In the genomic region with DNA sequence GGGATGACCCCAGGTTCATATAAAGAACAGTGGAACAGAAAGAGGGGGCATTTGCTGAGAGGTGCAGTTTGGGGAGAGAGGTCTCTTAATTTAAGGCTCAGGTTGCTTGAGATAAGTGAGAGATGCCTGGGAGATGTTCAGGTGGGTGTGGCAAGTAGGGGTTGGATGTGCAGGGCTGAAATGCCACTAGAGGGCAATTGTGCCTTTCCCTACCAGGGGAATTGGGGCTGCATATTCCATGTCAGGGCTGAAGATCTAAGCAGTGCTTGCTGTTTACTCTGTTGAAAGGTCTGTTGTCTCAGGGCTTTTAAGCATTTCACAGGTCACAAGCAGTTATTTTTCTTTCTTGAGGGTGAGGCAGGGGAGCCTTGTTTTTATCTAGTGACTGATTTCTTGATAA, we compare ENCODE assay signal across 9 cellular contexts. TPM values are rescaled to one million over a fixed set of nuclear protein-coding genes. Genes with fewer than 3 reads are reported as not detected.
DNase-seq lines count a peak whose midpoint lies in the region; ATAC-seq and TF ChIP-seq lines count a peak whose summit lies in the region.
"Had no signal": no experiment of that assay in that cellular context is flagged by ENCODE, and none has a peak within 500 bp of the region (broad histone marks: within the 10 kb centered on the region; RNA-seq: fewer than 3 reads in every experiment).

No MANE protein-coding gene starts in this region.

- no peak overlapping the region for H3K27ac Mint-ChIP-seq in Caco-2 (ENCODE audit: unreplicated experiment)

- in situ Hi-C loops in SK-MEL-5 (cut with HindIII; ENCODE audit: low pct_unique_long_range_greater_than_20kb, low sequenced_read_pairs): no loop called here

- TF ChIP-seq POLR2A in uterus (IDR thresholded peaks at IDR 0.05): no peak

- no peaks in the 10 kb centered on the region for H3K36me3 Mint-ChIP-seq in Caco-2 (ENCODE audit: insufficient read depth, unreplicated experiment)

- POLR2A ChIA-PET in Caco-2 (lab: Charles Lee): no interaction called here

- H3K9me3 Mint-ChIP-seq in Caco-2 (ENCODE audit: unreplicated experiment): no peaks in the 10 kb centered on the region

- TF ChIP-seq CTCF in Caco-2 (IDR thresholded peaks at IDR 0.05; ENCODE audit: insufficient read depth in 1 of 2, low read depth in 1 of 2, low read length in 1 of 2, severe bottlenecking in 1 of 2, unreplicated experiment in 1 of 2) (peak; percentile 52 to 78), uterus (IDR thresholded peaks at IDR 0.05) (peak in 3 of 4 experiments; percentile 19 to 44 (median 25))

- H3K36me3 ChIP-seq in Caco-2 (ENCODE audit: control insufficient read depth, insufficient read depth, low read length) (no peaks in the 10 kb centered on the region), uterus (no peaks in the 10 kb centered on the region)

- peaks cover 28% of the 10 kb centered on the region for H3K27me3 Mint-ChIP-seq in Caco-2 (ENCODE audit: insufficient read depth, unreplicated experiment)

- intact Hi-C loops in Caco-2 (cut with micrococcal nuclease; ENCODE audit: unreplicated experiment): loop anchor here (1.0 to 10.0 kb wide), 4 partner anchors 26 to 1306 kb away; no protein-coding TSS in a partner anchor
- intact Hi-C loops in left ventricle myocardium superior (cut with micrococcal nuclease): no loop called here
- intact Hi-C loops in uterus (cut with DNase I; ENCODE audit: low total_unique reads): no loop called here

- BruUV-seq in Caco-2 (replicated peaks; lab: Mats Ljungman, UMichigan): no TSS peak

- peaks cover 6% of the 10 kb centered on the region for H3K4me1 Mint-ChIP-seq in Caco-2 (ENCODE audit: low read depth, unreplicated experiment)

- ATAC-seq in left ventricle myocardium superior (peak; percentile 83), GM18511 (IDR thresholded peaks at IDR 0.05; ENCODE audit: unreplicated experiment) (no peak)

- H3K27ac ChIP-seq in uterus: no peak overlapping the region
- H3K27ac ChIP-seq: HL-60 had no signal

- CTCF ChIA-PET in Caco-2 (lab: Charles Lee): interaction anchor here (0.7 kb wide), 1 partner anchor 26 kb away, joined by 3 read pairs; no protein-coding TSS in a partner anchor

- H3K9me3 ChIP-seq in Caco-2: no peaks in the 10 kb centered on the region
- H3K9me3 ChIP-seq in uterus: no peaks in the 10 kb centered on the region

- H3K4me3 ChIP-seq in Caco-2 (ENCODE audit: low read depth, low read length) (no peak overlapping the region), uterus (no peak overlapping the region)

- H3K4me3 Mint-ChIP-seq in Caco-2 (ENCODE audit: unreplicated experiment): no peak overlapping the region

- no peaks in the 10 kb centered on the region for H3K4me1 ChIP-seq in Caco-2
- H3K4me1 ChIP-seq in uterus: peaks cover 0 to 3% of the 10 kb centered on the region in 2 donors

- H3K27me3 ChIP-seq in Caco-2 (replicated peaks; ENCODE audit: control insufficient read depth, insufficient read depth, low read length): peaks cover 1% of the 10 kb centered on the region; the same call in 1 of the 2 replicates
- no peaks in the 10 kb centered on the region for H3K27me3 ChIP-seq in uterus

- DNase-seq in Caco-2: peak; percentile 68 to 70
- peak; percentile 14 for DNase-seq in HK-2 (ENCODE audit: unreplicated experiment)
- DNase-seq in SK-MEL-5 (ENCODE audit: low read depth, low spot score): peak; percentile 58
- DNase-seq in left ventricle myocardium superior: no peak
- no peak for DNase-seq in uterus
- no peak for DNase-seq in stimulated activated CD8-positive, alpha-beta memory T cell treated with anti-CD3 and anti-CD28 coated beads, Interleukin-4, amount 100 ng/mL, for 48 hours
- DNase-seq in CD1c-positive myeloid dendritic cell (ENCODE audit: extremely low spot score): no peak

RNA-seq across cellular contexts. Expression of a gene that starts 7.8 kb away (rescaled TPM):
- total RNA-seq in Caco-2 (2022): not detected in 2 replicates
- total RNA-seq in SK-MEL-5 (2014; rRNA removed; shearing (Covaris generic)): not detected in 2 replicates
- not detected in 2 replicates for polyA plus RNA-seq in SK-MEL-5 (2015; cell fraction: cytosol; rRNA removed)
- polyA plus RNA-seq in SK-MEL-5 (2015; cell fraction: nucleus; rRNA removed): 0.19 TPM in 1 of 2 replicates, not detected in the other
- 5.5 TPM for total RNA-seq in left ventricle myocardium superior
- 10 to 100 TPM in 3 of 4 donors, 1 to 10 TPM in 1; 4.7 to 23.2 (median 16.8) TPM for total RNA-seq in uterus

Comparison
In these comparisons a context has a peak if more than half of its experiments do, and no peak if none do; other contexts are left out.
1. DNase-seq: peak in Caco-2 (2 of 2), HK-2 (single experiment) and SK-MEL-5 (single experiment); none in left ventricle myocardium superior (single experiment), uterus (0 of 2), stimulated activated CD8-positive, alpha-beta memory T cell treated with anti-CD3 and anti-CD28 coated beads, Interleukin-4, amount 100 ng/mL, for 48 hours (single experiment) and CD1c-positive myeloid dendritic cell (single experiment).